ENCODE assay signal across 8 cellular contexts in genomic region chr19:47232422-47233211, GRCh38. TPM values are rescaled to one million over a fixed set of nuclear protein-coding genes. Genes with fewer than 3 reads are reported as not detected.
DNase-seq lines count a peak whose midpoint lies in the region; ATAC-seq and TF ChIP-seq lines count a peak whose summit lies in the region.

No MANE protein-coding gene starts in this region.

- H4K5ac ChIP-seq in IMR-90 (ENCODE audit: low read depth, low read length): peak overlapping the region; percentile 99

- peak overlapping the region; percentile 99 for H3K23ac ChIP-seq in IMR-90 (ENCODE audit: low read depth, low read length)

- peak overlapping the region; percentile 98 for H3K18ac ChIP-seq in IMR-90 (ENCODE audit: low read depth, low read length)

- peaks cover 22% of the 10 kb centered on the region for H3K36me3 Mint-ChIP-seq in Calu3 (ENCODE audit: insufficient read depth, unreplicated experiment)

- CTCF ChIA-PET in Calu3 (lab: Charles Lee): interaction anchor here (0.7 to 2.2 kb wide), 7 partner anchors 8 to 120 kb away, joined by 3 to 17 read pairs (median 6); partner anchors contain the start of gene ZC3H4
- CTCF ChIA-PET in IMR-90 (lab: Yijun Ruan, JAX): interaction anchor here (1.1 kb wide), 1 partner anchor 20 kb away, joined by 3 read pairs; no protein-coding TSS in a partner anchor
- CTCF ChIA-PET in A673 (lab: Charles Lee): no interaction called here

- H2BK15ac ChIP-seq in IMR-90 (ENCODE audit: low read depth, low read length): peak overlapping the region; percentile 94; the same call in 2 of the 3 replicates

- peak overlapping the region; percentile 100 for H3K4ac ChIP-seq in IMR-90 (ENCODE audit: low read depth, low read length)

- peak overlapping the region; percentile 77 for H3K56ac ChIP-seq in IMR-90 (ENCODE audit: extremely low read depth, insufficient read depth, low read length)

- H2AK9ac ChIP-seq in IMR-90 (replicated peaks; ENCODE audit: low read depth, low read length, poor library complexity): peak overlapping the region; percentile 100

- H3K4me2 ChIP-seq in IMR-90 (ENCODE audit: low read depth, low read length): peak overlapping the region; percentile 91

- peaks cover 15% of the 10 kb centered on the region for H3K4me1 ChIP-seq in IMR-90 (ENCODE audit: control insufficient read depth, insufficient read depth, low read length)
- peaks cover 26% of the 10 kb centered on the region for H3K4me1 ChIP-seq in adipocyte (ENCODE audit: control insufficient read depth, insufficient read depth, low read length)
- peaks cover 28% of the 10 kb centered on the region for H3K4me1 ChIP-seq in lower lobe of right lung
- peaks cover 4 to 48% of the 10 kb centered on the region in 2 donors for H3K4me1 ChIP-seq in left lung
- H3K4me1 ChIP-seq in A673 (ENCODE audit: insufficient read depth, low read length, poor library complexity, severe bottlenecking): peaks cover 8% of the 10 kb centered on the region

- TF ChIP-seq RAD21 in IMR-90 (IDR thresholded peaks at IDR 0.05; ENCODE audit: low read length): no peak

- H3K9me3 Mint-ChIP-seq in Calu3 (ENCODE audit: low read depth, unreplicated experiment): no peaks in the 10 kb centered on the region

- peak overlapping the region; percentile 99 for H2BK5ac ChIP-seq in IMR-90 (ENCODE audit: low read depth, low read length, poor library complexity, severe bottlenecking)

- POLR2A ChIA-PET in IMR-90 (lab: Charles Lee; ENCODE audit: unreplicated experiment): interaction anchor here (0.7 to 0.8 kb wide), 2 partner anchors 56 to 445 kb away, joined by 3 to 4 read pairs; no protein-coding TSS in a partner anchor
- POLR2A ChIA-PET in A673 (lab: Charles Lee; ENCODE audit: low non-redundant PET): no interaction called here

- H3K27ac ChIP-seq in IMR-90 (ENCODE audit: insufficient read depth, low read length) (peak overlapping the region; percentile 98), lower lobe of right lung (peak overlapping the region; percentile 55), left lung (peak overlapping the region in 1 of 2 donors; percentile 55), A673 (ENCODE audit: low read depth, low read length, poor library complexity, severe bottlenecking) (no peak overlapping the region)

- H3K4me1 Mint-ChIP-seq in Calu3 (ENCODE audit: low read depth, unreplicated experiment): peaks cover 19% of the 10 kb centered on the region

- DNase-seq in Calu3 (peak; percentile 63), IMR-90 (peak; percentile 82), adipocyte (ENCODE audit: low read depth) (peak; percentile 73), lower lobe of right lung (no peak), NCI-H2081 treated with DMSO at 0.1 percent for 48 hours (lab: John Stamatoyannopoulos, UW) (no peak), left lung (no peak), SW 1271 (lab: John Stamatoyannopoulos, UW) (no peak), A673 (ENCODE audit: low spot score) (no peak)

- peak overlapping the region; percentile 93 for H3K27ac Mint-ChIP-seq in Calu3 (ENCODE audit: unreplicated experiment)

- H4K20me1 ChIP-seq in IMR-90 (ENCODE audit: insufficient read depth, low read length): peaks cover 25% of the 10 kb centered on the region

- H3K9me3 ChIP-seq in IMR-90 (ENCODE audit: control insufficient read depth, insufficient read depth, low read length) (no peaks in the 10 kb centered on the region), adipocyte (ENCODE audit: control insufficient read depth, low read length) (no peaks in the 10 kb centered on the region), lower lobe of right lung (no peaks in the 10 kb centered on the region), left lung (no peaks in the 10 kb centered on the region), A673 (ENCODE audit: low read depth, low read length, poor library complexity, severe bottlenecking) (no peaks in the 10 kb centered on the region)

- peak overlapping the region; percentile 100 for H2AK5ac ChIP-seq in IMR-90 (ENCODE audit: low read depth, low read length)

- H3K9me1 ChIP-seq in IMR-90 (ENCODE audit: insufficient read depth, low read length): peaks cover 21% of the 10 kb centered on the region

- peak overlapping the region; percentile 100 for H2BK120ac ChIP-seq in IMR-90 (ENCODE audit: low read depth, low read length)

- no peak for TF ChIP-seq POLR2A in IMR-90 (IDR thresholded peaks at IDR 0.05; ENCODE audit: low read depth, low read length)

- in situ Hi-C loops in IMR-90 (cut with MboI; ENCODE audit: low sequenced_read_pairs): no loop called here

- H4K8ac ChIP-seq in IMR-90 (ENCODE audit: low read depth in 2 of 2, low read length in 2 of 2): peak overlapping the region; percentile 85 to 93

- H4K91ac ChIP-seq in IMR-90 (ENCODE audit: insufficient read depth, low read depth, low read length): peak overlapping the region; percentile 98

- peak overlapping the region; percentile 40; the same call in 1 of the 2 replicates for H3K4me3 ChIP-seq in IMR-90 (ENCODE audit: insufficient read depth, low read depth, low read length)
- H3K4me3 ChIP-seq in adipocyte (ENCODE audit: low read length): peak overlapping the region; percentile 80
- peak overlapping the region; percentile 21 for H3K4me3 ChIP-seq in lower lobe of right lung
- H3K4me3 ChIP-seq in left lung: peak overlapping the region in 1 of 2 donors; percentile 98
- H3K4me3 ChIP-seq in A673 (ENCODE audit: low read depth, low read length, poor library complexity, severe bottlenecking): no peak overlapping the region

- intact Hi-C loops in Calu3 (cut with micrococcal nuclease; ENCODE audit: unreplicated experiment): no loop called here
- intact Hi-C loops in IMR-90 (cut with micrococcal nuclease): no loop called here
- intact Hi-C loops in lower lobe of right lung (cut with DNase I): no loop called here
- intact Hi-C loops in left lung (cut with DNase I): no loop called here
- intact Hi-C loops in A673 (cut with micrococcal nuclease; ENCODE audit: unreplicated experiment): no loop called here

- peak overlapping the region; percentile 99 for H3K14ac ChIP-seq in IMR-90 (replicated peaks; ENCODE audit: low read depth, low read length)

- WGBS in IMR-90 (ENCODE audit: extremely low coverage in 2 of 2, insufficient read length in 1 of 2), 2 experiments: 27% methylated on average over 3 of the region's 16 CpGs; no CpG with 5 or more reads in 1 of the 2 experiments

- no peaks in the 10 kb centered on the region for H3K36me3 ChIP-seq in IMR-90 (ENCODE audit: control insufficient read depth, insufficient read depth, low read length)
- no peaks in the 10 kb centered on the region for H3K36me3 ChIP-seq in adipocyte (ENCODE audit: control insufficient read depth, insufficient read depth, low read length, severe bottlenecking)
- no peaks in the 10 kb centered on the region for H3K36me3 ChIP-seq in lower lobe of right lung
- no peaks in the 10 kb centered on the region for H3K36me3 ChIP-seq in left lung
- H3K36me3 ChIP-seq in A673 (ENCODE audit: insufficient read depth, low read length, poor library complexity, severe bottlenecking): no peaks in the 10 kb centered on the region

- TF ChIP-seq CTCF in Calu3 (IDR thresholded peaks at IDR 0.05; ENCODE audit: unreplicated experiment): no peak
- no peak for TF ChIP-seq CTCF in IMR-90 (conservative IDR thresholded peaks at IDR 0.05; ENCODE audit: low read depth, low read length)
- no peak for TF ChIP-seq CTCF in lower lobe of right lung (IDR thresholded peaks at IDR 0.05)
- TF ChIP-seq CTCF in left lung (IDR thresholded peaks at IDR 0.05): no peak
- no peak for TF ChIP-seq CTCF in A673 (conservative IDR thresholded peaks at IDR 0.05; ENCODE audit: low read depth, low read length)

- ATAC-seq in IMR-90 (ENCODE audit: low read depth) (no peak), lower lobe of right lung (no peak), left lung (no peak)

- TSS peak; percentile 62 for BruUV-seq in Calu3 (replicated peaks; lab: Mats Ljungman, UMichigan)
- no TSS peak for BruUV-seq in IMR-90 (replicated peaks; lab: Mats Ljungman, UMichigan)
- BruUV-seq in A673 (replicated peaks; lab: Mats Ljungman, UMichigan): no TSS peak

- H3K27me3 ChIP-seq in IMR-90 (ENCODE audit: control insufficient read depth, insufficient read depth, low read length) (no peaks in the 10 kb centered on the region), adipocyte (replicated peaks; ENCODE audit: control insufficient read depth, insufficient read depth, low read length) (no peaks in the 10 kb centered on the region), lower lobe of right lung (ENCODE audit: low read depth) (no peaks in the 10 kb centered on the region), left lung (peaks cover 0 to 8% of the 10 kb centered on the region in 2 donors), A673 (replicated peaks; ENCODE audit: insufficient read depth, low read depth, low read length, poor library complexity) (no peaks in the 10 kb centered on the region)

- peaks cover 12% of the 10 kb centered on the region for H3K27me3 Mint-ChIP-seq in Calu3 (ENCODE audit: unreplicated experiment)

- H3K79me1 ChIP-seq in IMR-90 (ENCODE audit: low read depth in 1 of 2, low read length in 2 of 2): peaks cover 10 to 34% of the 10 kb centered on the region in 2 experiments

- H2BK20ac ChIP-seq in IMR-90 (ENCODE audit: low read depth, low read length): peak overlapping the region; percentile 99

- peak overlapping the region; percentile 93 for H2AFZ ChIP-seq in IMR-90 (replicated peaks; ENCODE audit: low read length, poor library complexity)

- dilution Hi-C loops in IMR-90 (cut with HindIII; ENCODE audit: low sequenced_read_pairs, unreplicated experiment): no loop called here

- peak overlapping the region; percentile 69 for H3K9ac ChIP-seq in IMR-90 (ENCODE audit: low read depth, low read length)
- H3K9ac ChIP-seq in adipocyte (ENCODE audit: low read length): peak overlapping the region; percentile 88

- H3K4me3 Mint-ChIP-seq in Calu3 (ENCODE audit: low read depth, unreplicated experiment): no peak overlapping the region

RNA-seq across cellular contexts. Expression of gene BBC3, which starts 1.6 kb away (rescaled TPM):
- total RNA-seq in Calu3 (2022): 8.6 and 9.8 TPM in 2 replicates
- total RNA-seq in IMR-90 (2012; rRNA removed): 1.6 and 1.9 TPM in 2 replicates
- 6.5 and 7.3 TPM in 2 replicates for polyA plus RNA-seq in IMR-90 (2012; rRNA removed)
- 4.4 and 12.4 TPM in 2 replicates for polyA plus RNA-seq in IMR-90 (2012; cell fraction: cytosol; rRNA removed)
- 14.7 and 19.5 TPM in 2 replicates for polyA plus RNA-seq in IMR-90 (2012; cell fraction: nucleus; rRNA removed; ENCODE audit: low replicate concordance)
- 18.5 TPM for total RNA-seq in lower lobe of right lung
- total RNA-seq in left lung: 10 to 100 TPM in 1 of 2 donors, 1 to 10 TPM in 1; 8.7 to 13.8 TPM
- total RNA-seq in A673 (2021): 2.7 and 3.7 TPM in 2 replicates

RNA-seq across cellular contexts. Expression of gene CCDC9, which starts 23.7 kb away (rescaled TPM):
- total RNA-seq in Calu3 (2022): 38.2 and 39.1 TPM in 2 replicates
- 2.9 and 3.6 TPM in 2 replicates for total RNA-seq in IMR-90 (2012; rRNA removed)
- polyA plus RNA-seq in IMR-90 (2012; rRNA removed): 8.6 and 9.6 TPM in 2 replicates
- polyA plus RNA-seq in IMR-90 (2012; cell fraction: cytosol; rRNA removed): 5.6 and 8.4 TPM in 2 replicates
- polyA plus RNA-seq in IMR-90 (2012; cell fraction: nucleus; rRNA removed; ENCODE audit: low replicate concordance): 29.1 and 33.9 TPM in 2 replicates
- total RNA-seq in lower lobe of right lung: 30.7 TPM
- total RNA-seq in left lung: 10 to 100 TPM; 28.2 to 28.9 TPM
- 36.4 and 39.7 TPM in 2 replicates for total RNA-seq in A673 (2021)

RNA-seq across cellular contexts. Expression of gene INAFM1, which starts 42.1 kb away (rescaled TPM):
- total RNA-seq in Calu3 (2022): 12.9 and 13.9 TPM in 2 replicates
- 0.36 and 0.56 TPM in 2 replicates for total RNA-seq in IMR-90 (2012; rRNA removed)
- polyA plus RNA-seq in IMR-90 (2012; rRNA removed): 7.8 and 11.0 TPM in 2 replicates
- 3.7 and 17.5 TPM in 2 replicates for polyA plus RNA-seq in IMR-90 (2012; cell fraction: cytosol; rRNA removed)
- polyA plus RNA-seq in IMR-90 (2012; cell fraction: nucleus; rRNA removed; ENCODE audit: low replicate concordance): 25.4 and 47.4 TPM in 2 replicates
- total RNA-seq in lower lobe of right lung: 18.0 TPM
- total RNA-seq in left lung: 10 to 100 TPM; 22.1 to 22.2 TPM
- total RNA-seq in A673 (2021): 13.8 and 15.9 TPM in 2 replicates

Comparison
In these comparisons a context has a peak if more than half of its experiments do, and no peak if none do; other contexts are left out.
1. DNase-seq: peak in Calu3 (single experiment), IMR-90 (single experiment) and adipocyte (single experiment); none in lower lobe of right lung (single experiment), NCI-H2081 treated with DMSO at 0.1 percent for 48 hours (single experiment), left lung (0 of 2), SW 1271 (0 of 2) and A673 (single experiment).